Comparison of ENCODE assay signal across 22 cellular contexts in genomic region chr10:60629332-60629731, GRCh38.
"Had no signal": no experiment of that assay in that cellular context is flagged by ENCODE, and none has a peak within 500 bp of the region (broad histone marks: within the 10 kb centered on the region; RNA-seq: fewer than 3 reads in every experiment).

No MANE protein-coding gene starts in this region.

- H3K9me3 Mint-ChIP-seq: activated naive CD4-positive, alpha-beta T cell treated with anti-CD3 and anti-CD28 coated beads, Interleukin-2, amount 50 U/mL, for 24 hours; naive thymus-derived CD8-positive, alpha-beta T cell had no signal

- H3K27me3 Mint-ChIP-seq: activated naive CD4-positive, alpha-beta T cell treated with anti-CD3 and anti-CD28 coated beads, Interleukin-2, amount 50 U/mL, for 24 hours; T-helper 17 cell had no signal

- H3K4me3 Mint-ChIP-seq: activated naive CD4-positive, alpha-beta T cell treated with anti-CD3 and anti-CD28 coated beads, Interleukin-2, amount 50 U/mL, for 24 hours; naive thymus-derived CD8-positive, alpha-beta T cell; T-helper 17 cell had no signal

- DNase-seq: activated CD4-positive, alpha-beta T cell treated with anti-CD3 and anti-CD28 coated beads, Interleukin-2, amount 50 U/mL, for 4 hours; activated CD4-positive, CD25-positive, alpha-beta regulatory T cell treated with anti-CD3 and anti-CD28 coated beads, Interleukin-2, amount 50 U/mL, for 72 hours; activated gamma-delta T cell; adrenal gland; cerebellar nuclear complex; cortex of kidney; left cardiac atrium; posterior cingulate gyrus; retina; stimulated activated CD4-positive, alpha-beta T cell treated with anti-CD3 and anti-CD28 coated beads, Interleukin-2, amount 100 ng/mL, for 24 hours; stimulated activated naive CD8-positive, alpha-beta T cell treated with anti-CD3 and anti-CD28 coated beads, Interleukin-15, Interleukin-2, amounts not matched to agents 100 U/mL and 50 U/mL, for 24 hours; substantia nigra; T-helper 17 cell; tibial artery had no signal

- H3K27ac Mint-ChIP-seq: activated naive CD4-positive, alpha-beta T cell treated with anti-CD3 and anti-CD28 coated beads, Interleukin-2, amount 50 U/mL, for 24 hours; naive thymus-derived CD8-positive, alpha-beta T cell; T-helper 17 cell had no signal

- H3K27me3 ChIP-seq: adrenal gland, esophagus muscularis mucosa, tibial artery had no signal

- H3K4me1 ChIP-seq: adrenal gland, esophagus muscularis mucosa, tibial artery had no signal

- H3K36me3 ChIP-seq: adrenal gland, esophagus muscularis mucosa, tibial artery had no signal

- H3K9me3 ChIP-seq: esophagus muscularis mucosa, tibial artery had no signal

- ATAC-seq: left cardiac atrium; naive thymus-derived CD8-positive, alpha-beta T cell; stimulated activated naive CD8-positive, alpha-beta T cell treated with anti-CD3 and anti-CD28 coated beads, Interleukin-15, Interleukin-2, amounts not matched to agents 100 U/mL and 50 U/mL, for 24 hours; T-helper 17 cell had no signal

- FAIRE-seq: astrocyte, bronchial epithelial cell, endothelial cell of umbilical vein, urothelium cell line had no signal

- H3K4me3 ChIP-seq: adrenal gland, esophagus muscularis mucosa, tibial artery had no signal

- H3K27ac ChIP-seq: adrenal gland, esophagus muscularis mucosa, tibial artery, VCaP had no signal
